ENCODE assay signal across 8 cellular contexts in genomic region chr3:128794067-128794768, GRCh38.
DNase-seq lines count a peak whose midpoint lies in the region; ATAC-seq and TF ChIP-seq lines count a peak whose summit lies in the region.

No MANE protein-coding gene starts in this region.

- CTCF ChIA-PET in HCT116 (lab: Charles Lee) = interaction anchor here (0.9 to 4.1 kb wide), 3 partner anchors 9 to 185 kb away, joined by 3 to 30 read pairs (median 4); no protein-coding TSS in a partner anchor
- CTCF ChIA-PET in activated CD8-positive, alpha-beta T cell treated with anti-CD3 and anti-CD28 coated beads, Interleukin-2, amount 10 ng/mL, durations not matched to agents 7 days and 5 days (lab: Charles Lee) = interaction anchor here (0.6 to 10.7 kb wide), 36 partner anchors 8 to 188 kb away, joined by 3 to 256 read pairs (median 6); partner anchors contain the start of genes RAB7A and RPN1

- peaks cover 26% of the 10 kb centered on the region for H3K4me1 ChIP-seq in ACC112 (ENCODE audit: control insufficient read depth, insufficient read depth, low read length, unreplicated experiment)
- peaks cover 19 to 54% of the 10 kb centered on the region in 2 experiments for H3K4me1 ChIP-seq in HCT116 (ENCODE audit: control insufficient read depth in 1 of 2, insufficient read depth in 2 of 2, low read length in 2 of 2)

- no peak for TF ChIP-seq CTCF in HCT116 (IDR thresholded peaks at IDR 0.05 in 2 of 3, conservative IDR thresholded peaks at IDR 0.05 in 1 of 3; ENCODE audit: borderline replicate concordance in 1 of 3, insufficient read depth in 1 of 3, low read depth in 2 of 3, low read length in 2 of 3)

- H3K9ac ChIP-seq in HCT116 (ENCODE audit: low read length) = no peak overlapping the region

- peaks cover 53% of the 10 kb centered on the region for H3K36me3 Mint-ChIP-seq in activated CD8-positive, alpha-beta T cell treated with anti-CD3 and anti-CD28 coated beads, Interleukin-2, amount 10 ng/mL, durations not matched to agents 7 days and 5 days (ENCODE audit: low read depth)

- H2AFZ ChIP-seq in ACC112 (ENCODE audit: low read length, unreplicated experiment) (no peak overlapping the region), HCT116 (ENCODE audit: low read depth, low read length, poor library complexity, severe bottlenecking) (no peak overlapping the region)

- no peaks in the 10 kb centered on the region for H3K27me3 Mint-ChIP-seq in activated CD8-positive, alpha-beta T cell treated with anti-CD3 and anti-CD28 coated beads, Interleukin-2, amount 10 ng/mL, durations not matched to agents 7 days and 5 days (ENCODE audit: low read depth)

- H3K27me3 ChIP-seq in ACC112 (ENCODE audit: insufficient read depth, low read length) (no peaks in the 10 kb centered on the region), HCT116 (ENCODE audit: insufficient read depth, low read length) (no peaks in the 10 kb centered on the region)

- H3K27ac ChIP-seq in ACC112 (ENCODE audit: low read depth, low read length) (peak overlapping the region; percentile 46), HCT116 (ENCODE audit: low read depth, low read length) (peak overlapping the region; percentile 34; the same call in 1 of the 2 replicates)

- peaks cover 6% of the 10 kb centered on the region; the same call in 1 of the 2 replicates for H4K20me1 ChIP-seq in HCT116 (ENCODE audit: insufficient read depth)

- H3K9me3 Mint-ChIP-seq in activated CD8-positive, alpha-beta T cell treated with anti-CD3 and anti-CD28 coated beads, Interleukin-2, amount 10 ng/mL, durations not matched to agents 7 days and 5 days (ENCODE audit: insufficient read depth) = no peaks in the 10 kb centered on the region

- H3K79me2 ChIP-seq in ACC112 (ENCODE audit: control insufficient read depth, insufficient read depth, low read length, unreplicated experiment) (peaks cover 60% of the 10 kb centered on the region), HCT116 (ENCODE audit: insufficient read depth, low read length) (peaks cover 88% of the 10 kb centered on the region)

- H3K36me3 ChIP-seq in ACC112 (ENCODE audit: insufficient read depth, low read length) (peaks cover 22% of the 10 kb centered on the region), HCT116 (ENCODE audit: control insufficient read depth in 1 of 2, insufficient read depth in 2 of 2, low read length in 2 of 2) (peaks cover 21 to 29% of the 10 kb centered on the region in 2 experiments)

- TF ChIP-seq POLR2A in HCT116 (IDR thresholded peaks at IDR 0.05; ENCODE audit: borderline replicate concordance, extremely low read depth, insufficient read depth, insufficient read length) = no peak

- DNase-seq in HCT116 (ENCODE audit: low read depth, low spot score) (peak; percentile 42), left ventricle myocardium superior (no peak)
- peak; percentile 33 for DNase-seq in activated CD8-positive, alpha-beta T cell treated with anti-CD3 and anti-CD28 coated beads, Interleukin-2, amount 10 ng/mL, durations not matched to agents 7 days and 5 days
- DNase-seq in stimulated activated naive CD8-positive, alpha-beta T cell treated with anti-CD3 and anti-CD28 coated beads, Interleukin-15, Interleukin-2, amounts not matched to agents 100 U/mL and 50 U/mL, for 24 hours = peak; percentile 36

- H3K4me2 ChIP-seq in HCT116 (ENCODE audit: low read length) = peak overlapping the region; percentile 37

- H3K27ac Mint-ChIP-seq in activated CD8-positive, alpha-beta T cell treated with anti-CD3 and anti-CD28 coated beads, Interleukin-2, amount 10 ng/mL, durations not matched to agents 7 days and 5 days = peak overlapping the region; percentile 78

- peak; percentile 61 for ATAC-seq in HCT116
- ATAC-seq in activated CD8-positive, alpha-beta T cell treated with anti-CD3 and anti-CD28 coated beads, Interleukin-2, amount 10 ng/mL, durations not matched to agents 7 days and 5 days = peak; percentile 57
- peak; percentile 18 for ATAC-seq in left ventricle myocardium superior
- ATAC-seq in stimulated activated naive CD8-positive, alpha-beta T cell treated with anti-CD3 and anti-CD28 coated beads, Interleukin-15, Interleukin-2, amounts not matched to agents 100 U/mL and 50 U/mL, for 24 hours = peak; percentile 90
- no peak for ATAC-seq in GM19035 (IDR thresholded peaks at IDR 0.05; ENCODE audit: unreplicated experiment)
- no peak for ATAC-seq in GM21360 (IDR thresholded peaks at IDR 0.05; ENCODE audit: unreplicated experiment)
- no peak for ATAC-seq in GM19397 (IDR thresholded peaks at IDR 0.05; ENCODE audit: unreplicated experiment)

- RAD21 ChIA-PET in HCT116 (lab: Charles Lee; ENCODE audit: low non-redundant PET in 1 of 2, low total read pairs in 2 of 2, uncharacterized antibody in 2 of 2, unreplicated experiment in 2 of 2) = interaction anchor here (0.7 to 1.3 kb wide), 3 partner anchors 114 to 144 kb away, joined by 3 to 5 read pairs (median 4); partner anchors contain the start of gene RPN1 (in 1 of the 2)

- no peak overlapping the region for H3K4me3 Mint-ChIP-seq in activated CD8-positive, alpha-beta T cell treated with anti-CD3 and anti-CD28 coated beads, Interleukin-2, amount 10 ng/mL, durations not matched to agents 7 days and 5 days

- H3K9me2 ChIP-seq in HCT116 (ENCODE audit: insufficient read depth) = no peaks in the 10 kb centered on the region

- POLR2A ChIA-PET in HCT116 (lab: Charles Lee) = interaction anchor here (1.3 kb wide), 1 partner anchor 114 kb away, joined by 6 read pairs; no protein-coding TSS in a partner anchor
- POLR2A ChIA-PET in activated CD8-positive, alpha-beta T cell treated with anti-CD3 and anti-CD28 coated beads, Interleukin-2, amount 10 ng/mL, durations not matched to agents 7 days and 5 days (lab: Charles Lee) = interaction anchor here (1.0 to 3.5 kb wide), 2 partner anchors 113 to 144 kb away, joined by 3 to 27 read pairs; partner anchors contain the start of gene RPN1

- no peaks in the 10 kb centered on the region for H3K9me3 ChIP-seq in HCT116 (ENCODE audit: control insufficient read depth in 1 of 2, insufficient read depth in 1 of 2, low read depth in 1 of 2, low read length in 2 of 2)

- peaks cover 76% of the 10 kb centered on the region for H3K4me1 Mint-ChIP-seq in activated CD8-positive, alpha-beta T cell treated with anti-CD3 and anti-CD28 coated beads, Interleukin-2, amount 10 ng/mL, durations not matched to agents 7 days and 5 days (ENCODE audit: low read depth)

- intact Hi-C loops in HCT116 (cut with micrococcal nuclease) (loop anchor here (2.0 kb wide), 1 partner anchor 177 kb away; no protein-coding TSS in a partner anchor), left ventricle myocardium superior (cut with micrococcal nuclease) (no loop called here)

- no TSS peak for BruUV-seq in HCT116 (replicated peaks; lab: Mats Ljungman, UMichigan)

- TF ChIP-seq RAD21 in HCT116 (IDR thresholded peaks at IDR 0.05; ENCODE audit: low read depth) = no peak

- H3K4me3 ChIP-seq in ACC112 (ENCODE audit: low read depth, low read length) (no peak overlapping the region), HCT116 (replicated peaks in 1 of 2; ENCODE audit: low read depth in 1 of 2, low read length in 2 of 2) (no peak overlapping the region)

TF ChIP-seq in HCT116, 20 proteins besides CTCF, POLR2A, EP300 and RAD21:
- TF ChIP-seq YY1 (IDR thresholded peaks at IDR 0.05; ENCODE audit: extremely low read depth, insufficient replicate concordance, low read depth, low read length) (no peak), JUND (IDR thresholded peaks at IDR 0.05) (0 out of 2 replicates have a peak, but pooled peaks have one; percentile 27), FOSL1 (IDR thresholded peaks at IDR 0.05; ENCODE audit: low read depth) (peak; percentile 41; the same call in 1 of the 2 replicates)

Comparison
In these comparisons a context has a peak if more than half of its experiments do, and no peak if none do; other contexts are left out.
1. ATAC-seq: peak in HCT116 (single experiment), activated CD8-positive, alpha-beta T cell treated with anti-CD3 and anti-CD28 coated beads, Interleukin-2, amount 10 ng/mL, durations not matched to agents 7 days and 5 days (single experiment), left ventricle myocardium superior (single experiment) and stimulated activated naive CD8-positive, alpha-beta T cell treated with anti-CD3 and anti-CD28 coated beads, Interleukin-15, Interleukin-2, amounts not matched to agents 100 U/mL and 50 U/mL, for 24 hours (single experiment); none in GM19035 (single experiment), GM21360 (single experiment) and GM19397 (single experiment).